21 cellular contexts compared by ENCODE assay signal in genomic region chr9:121636978-121637377, GRCh38. TPM values are rescaled to one million over a fixed set of nuclear protein-coding genes. Genes with fewer than 3 reads are reported as not detected.
DNase-seq lines count a peak whose midpoint lies in the region; ATAC-seq and TF ChIP-seq lines count a peak whose summit lies in the region.
"Had no signal": no experiment of that assay in that cellular context is flagged by ENCODE, and none has a peak within 500 bp of the region (broad histone marks: within the 10 kb centered on the region; RNA-seq: fewer than 3 reads in every experiment).

No MANE protein-coding gene starts in this region.

- H3K36me3 ChIP-seq in GM23338 (ENCODE audit: insufficient read depth), result no peaks in the 10 kb centered on the region; the same call in 1 of the 2 replicates
- H3K36me3 ChIP-seq in mesenchymal stem cell (ENCODE audit: control insufficient read depth in 1 of 2, insufficient read depth in 2 of 2, low read depth in 1 of 2, low read length in 2 of 2), result no peaks in the 10 kb centered on the region
- H3K36me3 ChIP-seq in stomach smooth muscle (ENCODE audit: control insufficient read depth in 2 of 2, insufficient read depth in 2 of 2, low read length in 2 of 2), result no peaks in the 10 kb centered on the region
- H3K36me3 ChIP-seq: left lung had no signal

- H3K14ac ChIP-seq in mesenchymal stem cell (ENCODE audit: low read length in 2 of 2), result no peak overlapping the region

- H2AK5ac ChIP-seq in mesenchymal stem cell (ENCODE audit: low read length, severe bottlenecking), result peak overlapping the region; percentile 73

- H3K79me2 ChIP-seq in GM23338 (replicated peaks; ENCODE audit: insufficient read depth), result no peaks in the 10 kb centered on the region

- H3K23ac ChIP-seq in mesenchymal stem cell (ENCODE audit: low read length in 2 of 2), result no peak overlapping the region

- H2BK12ac ChIP-seq in mesenchymal stem cell (ENCODE audit: low read length in 2 of 2), result no peak overlapping the region

- H3K27ac Mint-ChIP-seq in GM23338, result peak overlapping the region; percentile 16; the same call in 1 of the 2 replicates
- peak overlapping the region in 3 of 5 experiments; percentile 87 to 91 (median 87) for H3K27ac Mint-ChIP-seq in brain
- H3K27ac Mint-ChIP-seq: natural killer cell; stimulated activated naive B cell treated with anti-CD40 and anti-IgM and Interleukin-4, amounts not matched to agents 10 μg/mL and 1 μg/mL and 100 μg/mL, for 72 hours had no signal

- H4K8ac ChIP-seq in mesenchymal stem cell (ENCODE audit: low read length), result no peak overlapping the region

- DNase-seq in GM23338 (ENCODE audit: low spot score) (no peak), mesenchymal stem cell (no peak), NCI-H146 (lab: John Stamatoyannopoulos, UW) (no peak)
- no peak for DNase-seq in activated naive CD4-positive, alpha-beta T cell treated with Interleukin-2 at 50 U/mL for 16 hours
- DNase-seq: activated CD4-positive, alpha-beta T cell treated with anti-CD3 and anti-CD28 coated beads, Interleukin-2, amount 50 U/mL, for 48 hours; activated CD4-positive, CD25-positive, alpha-beta regulatory T cell treated with anti-CD3 and anti-CD28 coated beads, Interleukin-2, amount 50 U/mL, for 72 hours; activated naive CD4-positive, alpha-beta T cell; CD8-positive, alpha-beta memory T cell; natural killer cell; NCI-H2107; NCI-H345; NCI-H748 treated with DMSO at 0.1 percent for 48 hours; SHP77; stimulated activated naive B cell treated with anti-CD40 and anti-IgM and Interleukin-4, amounts not matched to agents 10 μg/mL and 1 μg/mL and 100 μg/mL, for 72 hours; T-helper 2 cell; testis had no signal

- H3K4me2 ChIP-seq in GM23338, result no peak overlapping the region
- no peak overlapping the region for H3K4me2 ChIP-seq in mesenchymal stem cell (ENCODE audit: low read length, poor library complexity, severe bottlenecking)

- H2BK5ac ChIP-seq in mesenchymal stem cell (ENCODE audit: low read depth, low read length, poor library complexity, severe bottlenecking), result no peak overlapping the region

- no peak overlapping the region for H2AFZ ChIP-seq in GM23338
- no peak overlapping the region for H2AFZ ChIP-seq in mesenchymal stem cell (ENCODE audit: low read depth, low read length)

- no peaks in the 10 kb centered on the region for H3K9me2 ChIP-seq in GM23338 (ENCODE audit: insufficient read depth)

- H3K9ac ChIP-seq in mesenchymal stem cell (ENCODE audit: low read length), result peak overlapping the region; percentile 54
- no peak overlapping the region for H3K9ac ChIP-seq in stomach smooth muscle (ENCODE audit: low read length in 2 of 2)

- H3K36me3 Mint-ChIP-seq in GM23338 (ENCODE audit: low read depth) (no peaks in the 10 kb centered on the region), brain (no peaks in the 10 kb centered on the region)
- H3K36me3 Mint-ChIP-seq: CD8-positive, alpha-beta memory T cell; natural killer cell had no signal

- H3K18ac ChIP-seq in mesenchymal stem cell (ENCODE audit: low read depth in 1 of 2, low read length in 2 of 2), result no peak overlapping the region

- WGBS in mesenchymal stem cell, result 96% methylated on average over 1 of the region's 1 CpG

- peaks cover 7% of the 10 kb centered on the region for H4K20me1 ChIP-seq in GM23338 (replicated peaks; ENCODE audit: insufficient read depth)

- H3K4me1 Mint-ChIP-seq in GM23338, result peaks cover 55% of the 10 kb centered on the region
- peaks cover 80% of the 10 kb centered on the region for H3K4me1 Mint-ChIP-seq in brain

- no peak for TF ChIP-seq CTCF in GM23338 (conservative IDR thresholded peaks at IDR 0.05; ENCODE audit: low read depth in 2 of 2)
- TF ChIP-seq CTCF in brain (conservative IDR thresholded peaks at IDR 0.05), result no peak

- no peak overlapping the region for H4K91ac ChIP-seq in mesenchymal stem cell (ENCODE audit: low read length)

- no peaks in the 10 kb centered on the region for H3F3A ChIP-seq in GM23338 (replicated peaks; ENCODE audit: low read depth)

- H3K27ac ChIP-seq in GM23338 (ENCODE audit: low read depth) (no peak overlapping the region), mesenchymal stem cell (ENCODE audit: low read length, poor library complexity, severe bottlenecking) (no peak overlapping the region), stomach smooth muscle (ENCODE audit: low read length) (peak overlapping the region; percentile 60)
- H3K27ac ChIP-seq: left lung, testis had no signal

- H3K27me3 ChIP-seq in GM23338 (ENCODE audit: insufficient read depth), result no peaks in the 10 kb centered on the region
- H3K27me3 ChIP-seq in mesenchymal stem cell (ENCODE audit: control insufficient read depth in 1 of 2, insufficient read depth in 1 of 2, low read length in 2 of 2), result peaks cover 0 to 29% of the 10 kb centered on the region in 2 experiments
- H3K27me3 ChIP-seq in stomach smooth muscle (ENCODE audit: control insufficient read depth in 1 of 2, insufficient read depth in 2 of 2, low read length in 2 of 2), result no peaks in the 10 kb centered on the region
- H3K27me3 ChIP-seq: left lung, testis had no signal

- no peak overlapping the region for H3K4ac ChIP-seq in mesenchymal stem cell (ENCODE audit: low read depth in 1 of 2, low read length in 2 of 2)

- H3K4me1 ChIP-seq in GM23338 (ENCODE audit: insufficient read depth) (peaks cover 10% of the 10 kb centered on the region; the same call in 1 of the 2 replicates), mesenchymal stem cell (ENCODE audit: control insufficient read depth, insufficient read depth, low read depth, low read length) (peaks cover 30% of the 10 kb centered on the region), stomach smooth muscle (ENCODE audit: control insufficient read depth, insufficient read depth, low read length) (peaks cover 53% of the 10 kb centered on the region)

- no peaks in the 10 kb centered on the region for H3K79me1 ChIP-seq in mesenchymal stem cell (replicated peaks; ENCODE audit: low read length, poor library complexity, severe bottlenecking)

- H3K27me3 Mint-ChIP-seq in GM23338 (ENCODE audit: insufficient read depth, low read depth, poor library complexity) (peaks cover 7% of the 10 kb centered on the region), brain (peaks cover 10% of the 10 kb centered on the region)

- no peak overlapping the region for H3K4me3 ChIP-seq in GM23338
- no peak overlapping the region for H3K4me3 ChIP-seq in mesenchymal stem cell (ENCODE audit: insufficient read depth in 1 of 2, low read depth in 1 of 2, low read length in 2 of 2)
- no peak overlapping the region for H3K4me3 ChIP-seq in stomach smooth muscle (ENCODE audit: low read length in 2 of 2)
- H3K4me3 ChIP-seq: left lung, skin epidermis, testis had no signal

- no peak overlapping the region for H2BK120ac ChIP-seq in mesenchymal stem cell (ENCODE audit: low read depth, low read length)

- ATAC-seq in GM23338 (no peak), HG03196 (IDR thresholded peaks at IDR 0.05; ENCODE audit: unreplicated experiment) (no peak)
- ATAC-seq: natural killer cell; stimulated activated naive B cell treated with anti-CD40 and anti-IgM and Interleukin-4, amounts not matched to agents 10 μg/mL and 1 μg/mL and 100 μg/mL, for 72 hours had no signal

- H2BK15ac ChIP-seq in mesenchymal stem cell (ENCODE audit: low read depth, poor library complexity, severe bottlenecking), result no peak overlapping the region

- H3K4me3 Mint-ChIP-seq in GM23338, result no peak overlapping the region
- H3K4me3 Mint-ChIP-seq in brain, result no peak overlapping the region
- H3K4me3 Mint-ChIP-seq: CD8-positive, alpha-beta memory T cell; natural killer cell; stimulated activated naive B cell treated with anti-CD40 and anti-IgM and Interleukin-4, amounts not matched to agents 10 μg/mL and 1 μg/mL and 100 μg/mL, for 72 hours had no signal

- H3K9me3 Mint-ChIP-seq in GM23338 (peaks cover 2% of the 10 kb centered on the region; the same call in 1 of the 3 replicates), brain (peaks cover 0 to 6% (median 0%) of the 10 kb centered on the region in 5 experiments)
- H3K9me3 Mint-ChIP-seq: CD8-positive, alpha-beta memory T cell; natural killer cell had no signal

- H3K9me3 ChIP-seq in mesenchymal stem cell (ENCODE audit: control insufficient read depth, low read length) (no peaks in the 10 kb centered on the region), stomach smooth muscle (ENCODE audit: control insufficient read depth in 2 of 2, low read length in 2 of 2) (no peaks in the 10 kb centered on the region)
- H3K9me3 ChIP-seq: left lung, testis had no signal

TF ChIP-seq in GM23338, 12 proteins besides CTCF, POLR2A, EP300 and RAD21 (continues in another document):
- TF ChIP-seq ETS1 (IDR thresholded peaks at IDR 0.05) (no peak), NANOG (IDR thresholded peaks at IDR 0.05; ENCODE audit: borderline replicate concordance) (no peak), ZNF114 (CRISPR knock-in tag; IDR thresholded peaks at IDR 0.05) (no peak), STAT1 (IDR thresholded peaks at IDR 0.05; ENCODE audit: unreplicated experiment) (no peak)

RNA-seq across cellular contexts. Expression of gene DAB2IP, which starts 14.5 kb away (rescaled TPM):
- 35.1 and 42.8 TPM in 2 replicates for total RNA-seq in GM23338 (2014; rRNA removed; shearing (Covaris generic))
- polyA plus RNA-seq in GM23338 (2016; fragmentation: Nextera tagmentation; extraction: Ambion mirVana), result 8.9 and 11.4 TPM in 2 replicates
- polyA plus RNA-seq in brain (ENCODE audit: insufficient read depth, low read depth, low replicate concordance), result 33.1 TPM
- 13.7 TPM for polyA plus RNA-seq in mesenchymal stem cell (2013, experiment 1 of 2)
- 12.0 TPM for polyA plus RNA-seq in mesenchymal stem cell (2013, experiment 2 of 2)
